13 cellular contexts compared by ENCODE assay signal in genomic region chr5:421287-421880, GRCh38. TPM values are rescaled to one million over a fixed set of nuclear protein-coding genes. Genes with fewer than 3 reads are reported as not detected.
A peak's percentile ranks its signal among the peaks of the same experiment; 100 is the strongest.
DNase-seq lines count a peak whose midpoint lies in the region; ATAC-seq and TF ChIP-seq lines count a peak whose summit lies in the region.
"Had no signal": no experiment of that assay in that cellular context is flagged by ENCODE, and none has a peak within 500 bp of the region (broad histone marks: within the 10 kb centered on the region; RNA-seq: fewer than 3 reads in every experiment).

No MANE protein-coding gene starts in this region.

- H3K36me3 ChIP-seq in H7 (replicated peaks; ENCODE audit: control insufficient read depth, insufficient read depth, low read length): no peaks in the 10 kb centered on the region
- H3K36me3 ChIP-seq in sigmoid colon: no peaks in the 10 kb centered on the region

- no peaks in the 10 kb centered on the region for H3K4me1 ChIP-seq in sigmoid colon

- no peak for TF ChIP-seq EP300 in sigmoid colon (IDR thresholded peaks at IDR 0.05)

- H3K27me3 ChIP-seq in H7 (ENCODE audit: control insufficient read depth, insufficient read depth, low read length): no peaks in the 10 kb centered on the region; the same call in 1 of the 2 replicates
- H3K27me3 ChIP-seq in sigmoid colon: no peaks in the 10 kb centered on the region

- intact Hi-C loops in sigmoid colon (cut with DNase I): no loop called here

- POLR2A ChIA-PET in RWPE1 (lab: Yijun Ruan, JAX; ENCODE audit: low non-redundant PET): no interaction called here

- H3K9me3 ChIP-seq in sigmoid colon: no peaks in the 10 kb centered on the region

- 93 to 94% methylated on average over 34 of the region's 34 CpGs for WGBS in sigmoid colon, 2 donors

- H3K27ac ChIP-seq in RWPE1 (peak overlapping the region; percentile 29), sigmoid colon (no peak overlapping the region)

- H3K4me3 ChIP-seq in H7 (ENCODE audit: insufficient read depth, low read depth, low read length) (no peak overlapping the region), sigmoid colon (no peak overlapping the region)

- CTCF ChIA-PET in RWPE1 (lab: Yijun Ruan, JAX): no interaction called here

- TF ChIP-seq CTCF in RWPE1 (conservative IDR thresholded peaks at IDR 0.05; ENCODE audit: low read depth): no peak
- no peak for TF ChIP-seq CTCF in sigmoid colon (IDR thresholded peaks at IDR 0.05)

- no peak for ATAC-seq in HG02798 (IDR thresholded peaks at IDR 0.05; ENCODE audit: poor library complexity, unreplicated experiment)

- TF ChIP-seq POLR2A in sigmoid colon (IDR thresholded peaks at IDR 0.05): no peak

- peak; percentile 54 for DNase-seq in H7
- DNase-seq in RWPE1 (ENCODE audit: low spot score): no peak
- peak; percentile 46 for DNase-seq in islet precursor cell
- peak; percentile 50 for DNase-seq in sigmoid colon
- DNase-seq in NK-92 treated with Interleukin-12 subunit alpha and Interleukin-12 subunit beta, amount 100 ng/mL, for 24 hours (lab: John Stamatoyannopoulos, UW): no peak
- DNase-seq in COR-L47 (lab: John Stamatoyannopoulos, UW): no peak
- no peak for DNase-seq in pons (ENCODE audit: low spot score)
- DNase-seq: C1 segment of cervical spinal cord, GF-D8, HFFc6, NCI-H187 treated with DMSO at 0.1 percent for 48 hours, NCI-H446 had no signal

RNA-seq across cellular contexts. Expression of gene EXOC3, which starts 21.6 kb away (rescaled TPM):
- 20.5 and 24.1 TPM in 2 replicates for total RNA-seq in H7 (2014; rRNA removed; shearing (Covaris generic))
- 10 to 100 TPM; 45.7 to 68.7 (median 48.5) TPM for total RNA-seq in sigmoid colon
- polyA plus RNA-seq in sigmoid colon: 10 to 100 TPM; 18.6 to 60.9 (median 36.1) TPM

Comparison
In these comparisons a context has a peak if more than half of its experiments do, and no peak if none do; other contexts are left out.
1. DNase-seq: peak in H7 (single experiment), islet precursor cell (single experiment) and sigmoid colon (single experiment); none in RWPE1 (single experiment), NK-92 treated with Interleukin-12 subunit alpha and Interleukin-12 subunit beta, amount 100 ng/mL, for 24 hours (single experiment), COR-L47 (single experiment) and pons (single experiment).